ENCODE assay signal across 14 cellular contexts in the genomic region with DNA sequence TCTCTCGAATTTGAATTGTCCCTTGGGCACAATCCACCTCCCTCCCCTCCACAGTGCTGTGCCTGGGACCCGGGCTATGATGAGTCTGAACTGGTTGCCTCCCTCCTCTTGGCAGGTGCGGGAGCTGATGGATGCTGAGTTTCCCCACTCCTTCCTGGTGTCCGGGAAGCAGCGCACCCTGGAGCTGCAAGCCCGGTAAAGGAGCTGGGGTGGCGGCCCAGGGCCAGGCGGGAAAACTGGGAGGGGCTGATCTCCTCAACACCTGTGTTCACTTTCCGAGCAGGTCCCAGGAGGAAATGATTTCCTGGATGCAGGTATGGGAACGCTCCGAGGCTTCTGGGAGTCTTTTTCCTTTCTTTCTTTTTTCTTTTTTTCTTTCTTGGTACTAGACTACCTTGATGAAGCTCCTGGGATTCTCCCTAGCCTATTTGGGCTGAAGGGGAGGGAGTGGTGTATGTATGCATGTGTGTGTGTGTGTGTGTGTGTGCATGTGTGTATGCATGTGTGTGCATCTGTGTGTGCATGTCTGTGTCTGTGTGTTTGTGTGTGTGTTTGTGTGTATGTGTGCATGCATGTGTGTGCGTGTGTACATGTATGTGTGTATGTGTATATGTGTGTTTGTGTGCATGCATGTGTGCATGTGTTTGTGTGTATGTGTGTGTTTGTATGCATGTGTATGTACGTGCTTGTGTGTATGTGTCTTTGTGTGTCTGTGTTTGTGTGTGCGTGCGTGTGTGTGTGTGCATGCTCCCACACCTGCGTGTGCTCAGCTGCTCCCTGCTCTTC. TPM values are rescaled to one million over a fixed set of nuclear protein-coding genes. Genes with fewer than 3 reads are reported as not detected.
DNase-seq lines count a peak whose midpoint lies in the region; ATAC-seq and TF ChIP-seq lines count a peak whose summit lies in the region.
"Had no signal": no experiment of that assay in that cellular context is flagged by ENCODE, and none has a peak within 500 bp of the region (broad histone marks: within the 10 kb centered on the region; RNA-seq: fewer than 3 reads in every experiment).

No MANE protein-coding gene starts in this region.

- no peak overlapping the region for H3K9ac ChIP-seq in endodermal cell (ENCODE audit: extremely low read depth, low read length, poor library complexity, severe bottlenecking)

- H3K4me1 Mint-ChIP-seq in activated naive CD4-positive, alpha-beta T cell treated with anti-CD3 and anti-CD28 coated beads, Interleukin-2, amount 50 U/mL, for 24 hours, result peaks cover 59% of the 10 kb centered on the region
- H3K4me1 Mint-ChIP-seq in endodermal cell, result peaks cover 16% of the 10 kb centered on the region
- H3K4me1 Mint-ChIP-seq in type B pancreatic cell (ENCODE audit: unreplicated experiment), result peaks cover 36% of the 10 kb centered on the region
- peaks cover 45 to 66% of the 10 kb centered on the region in 2 donors for H3K4me1 Mint-ChIP-seq in immature natural killer cell

- H3K9me3 ChIP-seq in endodermal cell (ENCODE audit: control insufficient read depth, low read length), result no peaks in the 10 kb centered on the region
- H3K9me3 ChIP-seq: ascending aorta had no signal

- WGBS in endodermal cell (ENCODE audit: insufficient coverage in 1 of 2, insufficient read length in 1 of 2), 2 experiments, result 73 to 81% methylated on average over 8 to 16 of the region's 16 CpGs

- H3K27me3 Mint-ChIP-seq in activated naive CD4-positive, alpha-beta T cell treated with anti-CD3 and anti-CD28 coated beads, Interleukin-2, amount 50 U/mL, for 24 hours, result no peaks in the 10 kb centered on the region
- no peaks in the 10 kb centered on the region for H3K27me3 Mint-ChIP-seq in endodermal cell (ENCODE audit: insufficient read depth)
- H3K27me3 Mint-ChIP-seq in type B pancreatic cell, result no peaks in the 10 kb centered on the region
- peaks cover 0 to 2% (median 0%) of the 10 kb centered on the region in 3 donors for H3K27me3 Mint-ChIP-seq in immature natural killer cell (ENCODE audit: low read depth in 3 of 3)

- H3K4me3 Mint-ChIP-seq in activated naive CD4-positive, alpha-beta T cell treated with anti-CD3 and anti-CD28 coated beads, Interleukin-2, amount 50 U/mL, for 24 hours, result no peak overlapping the region
- H3K4me3 Mint-ChIP-seq in endodermal cell (no peak overlapping the region), type B pancreatic cell (no peak overlapping the region), immature natural killer cell (no peak overlapping the region)
- H3K4me3 Mint-ChIP-seq: activated T-cell treated with anti-CD3 and anti-CD28 coated beads, Interleukin-2, amount 50 U/mL, for 72 hours had no signal

- TF ChIP-seq CTCF in endodermal cell (conservative IDR thresholded peaks at IDR 0.05) (no peak), type B pancreatic cell (conservative IDR thresholded peaks at IDR 0.05) (no peak)

- no peaks in the 10 kb centered on the region for H3K27me3 ChIP-seq in endodermal cell (ENCODE audit: control insufficient read depth, insufficient read depth, low read length, poor library complexity, severe bottlenecking)
- H3K27me3 ChIP-seq: ascending aorta, dorsolateral prefrontal cortex had no signal

- no peak overlapping the region for H3K4me3 ChIP-seq in endodermal cell (ENCODE audit: low read length)
- H3K4me3 ChIP-seq: ascending aorta, dorsolateral prefrontal cortex had no signal

- H3K27ac Mint-ChIP-seq in activated naive CD4-positive, alpha-beta T cell treated with anti-CD3 and anti-CD28 coated beads, Interleukin-2, amount 50 U/mL, for 24 hours, result peak overlapping the region; percentile 30
- no peak overlapping the region for H3K27ac Mint-ChIP-seq in endodermal cell
- peak overlapping the region; percentile 34 for H3K27ac Mint-ChIP-seq in type B pancreatic cell
- peak overlapping the region in 3 of 6 donors; percentile 1 to 67 (median 50) for H3K27ac Mint-ChIP-seq in immature natural killer cell

- no peaks in the 10 kb centered on the region for H3K36me3 ChIP-seq in endodermal cell (ENCODE audit: control insufficient read depth, insufficient read depth, low read length)
- H3K36me3 ChIP-seq: ascending aorta had no signal

- no peaks in the 10 kb centered on the region for H3K36me3 Mint-ChIP-seq in activated naive CD4-positive, alpha-beta T cell treated with anti-CD3 and anti-CD28 coated beads, Interleukin-2, amount 50 U/mL, for 24 hours
- H3K36me3 Mint-ChIP-seq in endodermal cell (ENCODE audit: low read depth) (no peaks in the 10 kb centered on the region), type B pancreatic cell (no peaks in the 10 kb centered on the region), immature natural killer cell (no peaks in the 10 kb centered on the region)

- H3K9me3 Mint-ChIP-seq in activated naive CD4-positive, alpha-beta T cell treated with anti-CD3 and anti-CD28 coated beads, Interleukin-2, amount 50 U/mL, for 24 hours, result no peaks in the 10 kb centered on the region
- H3K9me3 Mint-ChIP-seq in endodermal cell (no peaks in the 10 kb centered on the region), type B pancreatic cell (no peaks in the 10 kb centered on the region), immature natural killer cell (no peaks in the 10 kb centered on the region)
- H3K9me3 Mint-ChIP-seq: activated T-cell treated with anti-CD3 and anti-CD28 coated beads, Interleukin-2, amount 50 U/mL, for 72 hours had no signal

- ATAC-seq in GM18909 (IDR thresholded peaks at IDR 0.05; ENCODE audit: poor library complexity, unreplicated experiment), result no peak
- ATAC-seq in HG02763 (IDR thresholded peaks at IDR 0.05; ENCODE audit: unreplicated experiment), result no peak
- ATAC-seq: activated T-cell treated with anti-CD3 and anti-CD28 coated beads, Interleukin-2, amount 50 U/mL, for 72 hours; SK-N-SH treated with all-trans-retinoic acid at 6 μM for 48 hours had no signal

- DNase-seq in activated naive CD4-positive, alpha-beta T cell treated with anti-CD3 and anti-CD28 coated beads, Interleukin-2, amount 50 U/mL, for 16 hours, result no peak
- peak; percentile 83 for DNase-seq in NCI-H510A (lab: John Stamatoyannopoulos, UW)
- peak; percentile 65 for DNase-seq in endodermal cell
- no peak for DNase-seq in type B pancreatic cell (ENCODE audit: extremely low spot score, unreplicated experiment)
- DNase-seq in immature natural killer cell, result no peak
- DNase-seq: activated CD4-positive, CD25-positive, alpha-beta regulatory T cell treated with anti-CD3 and anti-CD28 coated beads, Interleukin-2, amount 50 U/mL, for 72 hours; activated T-cell treated with anti-CD3 and anti-CD28 coated beads, Interleukin-2, amount 50 U/mL, for 72 hours; dorsolateral prefrontal cortex; stimulated activated CD4-positive, alpha-beta T cell treated with anti-CD3 and anti-CD28 coated beads, Interleukin-2, amount 100 ng/mL, for 24 hours had no signal

- peaks cover 8% of the 10 kb centered on the region for H3K4me1 ChIP-seq in endodermal cell (ENCODE audit: control insufficient read depth, insufficient read depth, low read length)

- no peak overlapping the region for H3K27ac ChIP-seq in endodermal cell (ENCODE audit: low read depth, low read length)
- H3K27ac ChIP-seq: ascending aorta, dorsolateral prefrontal cortex had no signal

RNA-seq across cellular contexts. Expression of gene FGD2, which starts 15.2 kb away (rescaled TPM):
- total RNA-seq in endodermal cell, result not detected
- not detected for polyA plus RNA-seq in endodermal cell (2013, experiment 1 of 2)
- polyA plus RNA-seq in endodermal cell (2013, experiment 2 of 2), result not detected
- total RNA-seq in type B pancreatic cell (ENCODE audit: low replicate concordance), result 0.10 TPM in 1 of 2 replicates, not detected in the other
- 1 to 10 TPM in 2 of 3 donors, under 1 TPM in 1; 0.77 to 3.6 (median 1.9) TPM for polyA plus RNA-seq in immature natural killer cell

RNA-seq across cellular contexts. Expression of gene MTCH1, which starts 34.6 kb away (rescaled TPM):
- 100 to 1,000 TPM; 226 to 235 TPM for total RNA-seq in endodermal cell
- 162 TPM for polyA plus RNA-seq in endodermal cell (2013, experiment 1 of 2)
- polyA plus RNA-seq in endodermal cell (2013, experiment 2 of 2), result 156 TPM
- total RNA-seq in type B pancreatic cell (ENCODE audit: low replicate concordance), result 163 and 184 TPM in 2 replicates
- 100 to 1,000 TPM in 1 of 3 donors, 10 to 100 TPM in 2; 86.0 to 116 (median 94.7) TPM for polyA plus RNA-seq in immature natural killer cell

Comparison
In these comparisons a context has a peak if more than half of its experiments do, and no peak if none do; other contexts are left out.
1. DNase-seq: peak in NCI-H510A (single experiment) and endodermal cell (single experiment); none in activated naive CD4-positive, alpha-beta T cell treated with anti-CD3 and anti-CD28 coated beads, Interleukin-2, amount 50 U/mL, for 16 hours (single experiment), type B pancreatic cell (single experiment) and immature natural killer cell (0 of 3).